Comparison of ENCODE assay signal across 21 cellular contexts in the genomic region with DNA sequence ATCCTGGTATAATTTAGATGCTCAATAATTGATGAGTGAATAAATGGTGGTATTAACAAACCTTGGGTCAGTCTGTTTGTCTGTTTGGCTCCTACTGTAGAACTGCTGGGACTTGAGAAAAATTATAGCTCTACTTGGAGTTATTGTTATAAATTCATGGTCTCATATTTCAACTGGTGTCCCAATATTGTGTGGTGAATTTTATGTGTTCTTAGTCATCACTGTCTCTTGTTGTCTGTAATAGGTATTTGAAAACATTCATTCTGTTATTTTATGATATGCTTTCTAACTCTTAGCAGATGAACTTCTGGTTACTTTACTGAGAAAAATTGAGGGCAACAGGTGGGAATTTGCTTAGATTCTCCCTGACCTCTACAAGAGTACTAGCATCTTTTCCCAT.
A peak's percentile ranks its signal among the peaks of the same experiment; 100 is the strongest.
DNase-seq lines count a peak whose midpoint lies in the region; TF ChIP-seq lines count a peak whose summit lies in the region.
"Had no signal": no experiment of that assay in that cellular context is flagged by ENCODE, and none has a peak within 500 bp of the region (broad histone marks: within the 10 kb centered on the region; RNA-seq: fewer than 3 reads in every experiment).

No MANE protein-coding gene starts in this region.

- H3K36me3 ChIP-seq in fibroblast of lung (ENCODE audit: control insufficient read depth, insufficient read depth, low read length) (no peaks in the 10 kb centered on the region), skeletal muscle satellite cell (ENCODE audit: insufficient read depth, low read length) (no peaks in the 10 kb centered on the region)
- H3K36me3 ChIP-seq in effector memory CD4-positive, alpha-beta T cell (ENCODE audit: control insufficient read depth, insufficient read depth, low read length), result no peaks in the 10 kb centered on the region
- H3K36me3 ChIP-seq: lower lobe of right lung, prostate gland, suprapubic skin had no signal

- H3K36me3 Mint-ChIP-seq in immature natural killer cell, result peaks cover 8 to 13% (median 9%) of the 10 kb centered on the region in 3 donors

- no peaks in the 10 kb centered on the region for H4K20me1 ChIP-seq in fibroblast of lung (ENCODE audit: control insufficient read depth, extremely low read depth, insufficient read depth, low read length)

- H2AFZ ChIP-seq in fibroblast of lung (ENCODE audit: low read length), result no peak overlapping the region

- no peaks in the 10 kb centered on the region for H3K27me3 Mint-ChIP-seq in immature natural killer cell (ENCODE audit: low read depth in 3 of 3)
- H3K27me3 Mint-ChIP-seq: activated CD4-positive, alpha-beta T cell treated with anti-CD3 and anti-CD28 coated beads for 36 hours; activated T-cell treated with anti-CD3 and anti-CD28 coated beads, Interleukin-2, amount 50 U/mL, for 24 hours had no signal

- H3K4me3 ChIP-seq in fibroblast of lung (replicated peaks in 1 of 4; ENCODE audit: control extremely low read depth in 1 of 4, insufficient read depth in 1 of 4, low read depth in 3 of 4, low read length in 4 of 4) (no peak overlapping the region), skeletal muscle satellite cell (ENCODE audit: low read length) (no peak overlapping the region)
- H3K4me3 ChIP-seq in effector memory CD4-positive, alpha-beta T cell (ENCODE audit: insufficient read depth, low read depth, low read length, poor library complexity, severe bottlenecking), result no peak overlapping the region
- H3K4me3 ChIP-seq: lower lobe of right lung, prostate gland, skin epidermis, suprapubic skin had no signal

- H3K27me3 ChIP-seq in fibroblast of lung (ENCODE audit: control insufficient read depth, insufficient read depth, low read length) (no peaks in the 10 kb centered on the region), skeletal muscle satellite cell (ENCODE audit: control insufficient read depth, insufficient read depth, low read length) (no peaks in the 10 kb centered on the region)
- H3K27me3 ChIP-seq in effector memory CD4-positive, alpha-beta T cell (replicated peaks; ENCODE audit: control insufficient read depth, insufficient read depth, low read length, poor library complexity, severe bottlenecking), result no peaks in the 10 kb centered on the region
- H3K27me3 ChIP-seq: suprapubic skin had no signal

- H3K27ac Mint-ChIP-seq in immature natural killer cell, result no peak overlapping the region
- H3K27ac Mint-ChIP-seq: activated CD4-positive, alpha-beta T cell treated with anti-CD3 and anti-CD28 coated beads for 36 hours; activated T-cell treated with anti-CD3 and anti-CD28 coated beads, Interleukin-2, amount 50 U/mL, for 24 hours; stimulated activated effector memory CD8-positive, alpha-beta T cell treated with anti-CD3 and anti-CD28 coated beads, Interleukin-12 subunit alpha, Interleukin-12 subunit beta, amount 100 ng/mL, for 72 hours had no signal

- H3K4me1 Mint-ChIP-seq in immature natural killer cell, result peaks cover 10 to 14% of the 10 kb centered on the region in 2 donors
- H3K4me1 Mint-ChIP-seq: activated CD4-positive, alpha-beta T cell treated with anti-CD3 and anti-CD28 coated beads for 36 hours had no signal

- no peak overlapping the region for H3K4me3 Mint-ChIP-seq in immature natural killer cell
- H3K4me3 Mint-ChIP-seq: activated CD4-positive, alpha-beta T cell treated with anti-CD3 and anti-CD28 coated beads for 36 hours; activated T-cell treated with anti-CD3 and anti-CD28 coated beads, Interleukin-2, amount 50 U/mL, for 24 hours; stimulated activated effector memory CD8-positive, alpha-beta T cell treated with anti-CD3 and anti-CD28 coated beads, Interleukin-12 subunit alpha, Interleukin-12 subunit beta, amount 100 ng/mL, for 72 hours had no signal

- H3K9me3 ChIP-seq in fibroblast of lung (ENCODE audit: control insufficient read depth, insufficient read depth, low read depth, low read length), result no peaks in the 10 kb centered on the region
- H3K9me3 ChIP-seq in skeletal muscle satellite cell (replicated peaks; ENCODE audit: low read length), result no peaks in the 10 kb centered on the region
- H3K9me3 ChIP-seq in effector memory CD4-positive, alpha-beta T cell (ENCODE audit: control insufficient read depth, low read length), result no peaks in the 10 kb centered on the region
- H3K9me3 ChIP-seq: lower lobe of right lung, prostate gland had no signal

- H3K79me2 ChIP-seq in fibroblast of lung (ENCODE audit: control insufficient read depth, insufficient read depth, low read length), result no peaks in the 10 kb centered on the region

- DNase-seq in GM03348 (ENCODE audit: low spot score) (peak; percentile 23), M059J (ENCODE audit: low read depth) (peak; percentile 68), fibroblast of lung (ENCODE audit: low read depth in 2 of 2) (peak; percentile 19 to 24), immature natural killer cell (no peak), NCI-H146 treated with DMSO at 0.1 percent for 48 hours (lab: John Stamatoyannopoulos, UW; ENCODE audit: unreplicated experiment) (no peak)
- DNase-seq in effector memory CD4-positive, alpha-beta T cell, result no peak
- DNase-seq: activated CD4-positive, alpha-beta T cell treated with anti-CD3 and anti-CD28 coated beads for 36 hours; activated CD8-positive, alpha-beta memory T cell treated with anti-CD3 and anti-CD28 coated beads for 24 hours; activated naive CD4-positive, alpha-beta T cell; activated T-cell treated with anti-CD3 and anti-CD28 coated beads, Interleukin-2, amount 50 U/mL, for 24 hours; amygdala; central memory CD4-positive, alpha-beta T cell; DMS53; lower lobe of right lung; NCI-H146; stimulated activated CD4-positive, alpha-beta T cell treated with anti-CD3 and anti-CD28 coated beads, Interleukin-1b, Interleukin-23, amount 100 ng/mL, for 48 hours had no signal

- H3K9ac ChIP-seq in fibroblast of lung (ENCODE audit: insufficient read depth, low read length) (no peak overlapping the region), skeletal muscle satellite cell (ENCODE audit: low read depth, low read length) (no peak overlapping the region)

- H3K9me3 Mint-ChIP-seq in immature natural killer cell, result no peaks in the 10 kb centered on the region

- no peak for TF ChIP-seq CTCF in fibroblast of lung (conservative IDR thresholded peaks at IDR 0.05 in 1 of 2, IDR thresholded peaks at IDR 0.05 in 1 of 2; ENCODE audit: low read depth in 1 of 2, low read length in 2 of 2)

- no peak overlapping the region for H3K4me2 ChIP-seq in fibroblast of lung (ENCODE audit: extremely low read depth, insufficient read depth, low read length)
- H3K4me2 ChIP-seq in skeletal muscle satellite cell (ENCODE audit: low read length), result peak overlapping the region; percentile 37

- H3K4me1 ChIP-seq in fibroblast of lung (ENCODE audit: control insufficient read depth, extremely low read depth, insufficient read depth, low read length) (no peaks in the 10 kb centered on the region), skeletal muscle satellite cell (ENCODE audit: control insufficient read depth, insufficient read depth, low read length) (peaks cover 32% of the 10 kb centered on the region)
- no peaks in the 10 kb centered on the region for H3K4me1 ChIP-seq in effector memory CD4-positive, alpha-beta T cell (ENCODE audit: control insufficient read depth, insufficient read depth, low read length, poor library complexity, severe bottlenecking)
- H3K4me1 ChIP-seq: lower lobe of right lung, prostate gland, suprapubic skin had no signal

- H3K27ac ChIP-seq in fibroblast of lung (ENCODE audit: insufficient read depth, low read length), result no peak overlapping the region
- H3K27ac ChIP-seq in effector memory CD4-positive, alpha-beta T cell (ENCODE audit: insufficient read depth, low read length, poor library complexity, severe bottlenecking), result no peak overlapping the region
- H3K27ac ChIP-seq: lower lobe of right lung, prostate gland, skin epidermis, suprapubic skin had no signal

Comparison
In these comparisons a context has a peak if more than half of its experiments do, and no peak if none do; other contexts are left out.
1. DNase-seq: peak in GM03348 (single experiment), M059J (single experiment) and fibroblast of lung (2 of 2); none in effector memory CD4-positive, alpha-beta T cell (0 of 3), immature natural killer cell (0 of 3) and NCI-H146 treated with DMSO at 0.1 percent for 48 hours (single experiment).